In genomic region chr3:12948371-12948770, GRCh38 we compare ENCODE assay signal across 11 cellular contexts.
DNase-seq lines count a peak whose midpoint lies in the region; ATAC-seq and TF ChIP-seq lines count a peak whose summit lies in the region.
"Had no signal": no experiment of that assay in that cellular context is flagged by ENCODE, and none has a peak within 500 bp of the region (broad histone marks: within the 10 kb centered on the region; RNA-seq: fewer than 3 reads in every experiment).

No MANE protein-coding gene starts in this region.

- CTCF ChIA-PET in RWPE1 (lab: Yijun Ruan, JAX) = interaction anchor here (0.6 kb wide), 1 partner anchor 1231 kb away, joined by 6 read pairs; no protein-coding TSS in a partner anchor

- H3K36me3 ChIP-seq in Peyer's patch (no peaks in the 10 kb centered on the region), mesendoderm (ENCODE audit: control insufficient read depth, insufficient read depth, low read length) (no peaks in the 10 kb centered on the region)

- peaks cover 0 to 38% (median 11%) of the 10 kb centered on the region in 4 donors for H3K4me1 ChIP-seq in Peyer's patch
- H3K4me1 ChIP-seq in mesendoderm (ENCODE audit: control insufficient read depth, low read depth, low read length) = no peaks in the 10 kb centered on the region

- POLR2A ChIA-PET in RWPE1 (lab: Yijun Ruan, JAX; ENCODE audit: low non-redundant PET) = interaction anchor here (1.1 kb wide), 1 partner anchor 51 kb away, joined by 3 read pairs; no protein-coding TSS in a partner anchor

- TF ChIP-seq POLR2A in Peyer's patch (IDR thresholded peaks at IDR 0.05) = no peak

- peaks cover 80% of the 10 kb centered on the region for H3K36me3 Mint-ChIP-seq in dendritic cell treated with granulocyte-macrophage colony-stimulating factor and Interleukin-4, amounts not matched to agents 40 ng/mL and 50 ng/mL, for 4 days (ENCODE audit: low read depth)
- no peaks in the 10 kb centered on the region for H3K36me3 Mint-ChIP-seq in osteocyte (ENCODE audit: unreplicated experiment)

- H3K79me2 ChIP-seq in mesendoderm (ENCODE audit: control insufficient read depth, insufficient read depth, low read length) = no peaks in the 10 kb centered on the region

- peak overlapping the region; percentile 59 for H3K27ac ChIP-seq in RWPE1
- H3K27ac ChIP-seq in Peyer's patch = no peak overlapping the region
- no peak overlapping the region for H3K27ac ChIP-seq in mesendoderm (ENCODE audit: low read depth, low read length)

- no peaks in the 10 kb centered on the region for H3K9me3 ChIP-seq in Peyer's patch

- no peak overlapping the region for H2AK5ac ChIP-seq in mesendoderm (ENCODE audit: low read length)

- no peak overlapping the region for H2BK120ac ChIP-seq in mesendoderm (ENCODE audit: low read depth, low read length)

- ATAC-seq in GM18873 (IDR thresholded peaks at IDR 0.05; ENCODE audit: low FRiP score, unreplicated experiment) = no peak

- no peak overlapping the region for H3K18ac ChIP-seq in mesendoderm (ENCODE audit: low read length)

- H3K4me3 ChIP-seq in Peyer's patch (no peak overlapping the region), mesendoderm (ENCODE audit: low read length) (no peak overlapping the region)

- peak overlapping the region; percentile 66 for H3K27ac Mint-ChIP-seq in dendritic cell treated with granulocyte-macrophage colony-stimulating factor and Interleukin-4, amounts not matched to agents 40 ng/mL and 50 ng/mL, for 4 days
- peak overlapping the region; percentile 8 for H3K27ac Mint-ChIP-seq in osteocyte (ENCODE audit: unreplicated experiment)
- H3K27ac Mint-ChIP-seq: activated naive CD8-positive, alpha-beta T cell treated with anti-CD3 and anti-CD28 coated beads, Interleukin-2, amount 10 ng/mL, durations not matched to agents 7 days and 5 days had no signal

- peaks cover 69% of the 10 kb centered on the region for H3K4me1 Mint-ChIP-seq in dendritic cell treated with granulocyte-macrophage colony-stimulating factor and Interleukin-4, amounts not matched to agents 40 ng/mL and 50 ng/mL, for 4 days (ENCODE audit: low read depth)
- peaks cover 68% of the 10 kb centered on the region for H3K4me1 Mint-ChIP-seq in osteocyte (ENCODE audit: unreplicated experiment)

- intact Hi-C loops in dendritic cell treated with granulocyte-macrophage colony-stimulating factor and Interleukin-4, amounts not matched to agents 40 ng/mL and 50 ng/mL, for 4 days (cut with micrococcal nuclease) = loop anchor here (5.0 kb wide), 1 partner anchor 34 kb away; no protein-coding TSS in a partner anchor

- no peak overlapping the region for H4K8ac ChIP-seq in mesendoderm (ENCODE audit: low read depth, low read length)

- no peaks in the 10 kb centered on the region for H3K9me3 Mint-ChIP-seq in dendritic cell treated with granulocyte-macrophage colony-stimulating factor and Interleukin-4, amounts not matched to agents 40 ng/mL and 50 ng/mL, for 4 days
- H3K9me3 Mint-ChIP-seq in osteocyte (ENCODE audit: unreplicated experiment) = no peaks in the 10 kb centered on the region
- H3K9me3 Mint-ChIP-seq: activated naive CD8-positive, alpha-beta T cell treated with anti-CD3 and anti-CD28 coated beads, Interleukin-2, amount 10 ng/mL, durations not matched to agents 7 days and 5 days had no signal

- no peak overlapping the region for H3K4ac ChIP-seq in mesendoderm (ENCODE audit: low read depth, low read length)

- DNase-seq in Daoy (ENCODE audit: low read depth) = peak; percentile 42
- no peak for DNase-seq in RWPE1 (ENCODE audit: low spot score)
- DNase-seq in osteocyte (ENCODE audit: extremely low spot score, unreplicated experiment) = no peak
- no peak for DNase-seq in Peyer's patch
- no peak for DNase-seq in mesendoderm
- DNase-seq in iPS-NIHi11 (ENCODE audit: low spot score) = no peak
- DNase-seq: activated naive CD8-positive, alpha-beta T cell treated with anti-CD3 and anti-CD28 coated beads, Interleukin-2, amount 10 ng/mL, durations not matched to agents 7 days and 5 days; NCI-H1417; NCI-H774 had no signal

- H2BK5ac ChIP-seq in mesendoderm (ENCODE audit: low read length) = no peak overlapping the region

- H3K56ac ChIP-seq in mesendoderm (ENCODE audit: low read length) = no peak overlapping the region

- no peak overlapping the region for H3K23ac ChIP-seq in mesendoderm (ENCODE audit: low read length)

- WGBS in mesendoderm (ENCODE audit: extremely low coverage, insufficient coverage, low lambda C conversion rate) = no CpG with 5 or more reads among the region's 7 CpGs

- H4K5ac ChIP-seq in mesendoderm (ENCODE audit: low read length) = no peak overlapping the region

- no peak overlapping the region for H2BK15ac ChIP-seq in mesendoderm (replicated peaks; ENCODE audit: low read depth)

- H3K27me3 Mint-ChIP-seq in dendritic cell treated with granulocyte-macrophage colony-stimulating factor and Interleukin-4, amounts not matched to agents 40 ng/mL and 50 ng/mL, for 4 days = no peaks in the 10 kb centered on the region
- H3K27me3 Mint-ChIP-seq in osteocyte (ENCODE audit: unreplicated experiment) = no peaks in the 10 kb centered on the region
- H3K27me3 Mint-ChIP-seq: activated naive CD8-positive, alpha-beta T cell treated with anti-CD3 and anti-CD28 coated beads, Interleukin-2, amount 10 ng/mL, durations not matched to agents 7 days and 5 days had no signal

- H3K27me3 ChIP-seq in Peyer's patch = no peaks in the 10 kb centered on the region
- H3K27me3 ChIP-seq in mesendoderm (ENCODE audit: insufficient read depth, low read length, poor library complexity) = no peaks in the 10 kb centered on the region

- no peak overlapping the region for H3K4me2 ChIP-seq in mesendoderm (ENCODE audit: low read length)

- H3K79me1 ChIP-seq in mesendoderm (ENCODE audit: low read length) = peaks cover 8% of the 10 kb centered on the region

- H3K9ac ChIP-seq in mesendoderm (ENCODE audit: low read length) = no peak overlapping the region

- H3K4me3 Mint-ChIP-seq in dendritic cell treated with granulocyte-macrophage colony-stimulating factor and Interleukin-4, amounts not matched to agents 40 ng/mL and 50 ng/mL, for 4 days = no peak overlapping the region
- H3K4me3 Mint-ChIP-seq in osteocyte (ENCODE audit: unreplicated experiment) = no peak overlapping the region

- TF ChIP-seq CTCF in RWPE1 (conservative IDR thresholded peaks at IDR 0.05; ENCODE audit: low read depth) (no peak), osteocyte (IDR thresholded peaks at IDR 0.05) (no peak), Peyer's patch (IDR thresholded peaks at IDR 0.05) (no peak)
